In genomic region chr14:79841433-79841832, GRCh38 we compare ENCODE assay signal across 29 cellular contexts.
"Had no signal": no experiment of that assay in that cellular context is flagged by ENCODE, and none has a peak within 500 bp of the region (broad histone marks: within the 10 kb centered on the region; RNA-seq: fewer than 3 reads in every experiment).

No MANE protein-coding gene starts in this region.

- H3K4me1 ChIP-seq: SJCRH30 had no signal

- H3K27ac ChIP-seq: cardiac muscle cell, SJCRH30, SK-N-MC, WERI-Rb-1 had no signal

- ATAC-seq: activated CD8-positive, alpha-beta T cell treated with anti-CD3 and anti-CD28 coated beads for 36 hours; activated T-cell treated with anti-CD3 and anti-CD28 coated beads, Interleukin-2, amount 50 U/mL, for 72 hours; activated T-helper 17 cell treated with anti-CD3 and anti-CD28 coated beads, Interleukin-2, amount 50 U/mL, for 72 hours; Panc1 had no signal

- H3K4me1 Mint-ChIP-seq: activated naive CD8-positive, alpha-beta T cell treated with anti-CD3 and anti-CD28 coated beads for 36 hours; activated T-helper 17 cell treated with anti-CD3 and anti-CD28 coated beads, Interleukin-2, amount 50 U/mL, for 72 hours had no signal

- H3K9me3 ChIP-seq: SJCRH30 had no signal

- DNase-seq: activated CD4-positive, alpha-beta T cell treated with anti-CD3 and anti-CD28 coated beads for 1 hour; activated CD4-positive, alpha-beta T cell treated with anti-CD3 and anti-CD28 coated beads for 48 hours; activated CD4-positive, CD25-positive, alpha-beta regulatory T cell; activated CD8-positive, alpha-beta T cell treated with anti-CD3 and anti-CD28 coated beads for 36 hours; activated effector memory CD4-positive, alpha-beta T cell treated with anti-CD3 and anti-CD28 coated beads, Interleukin-2, amount 50 U/mL, for 16 hours; activated naive CD4-positive, alpha-beta T cell; activated naive CD4-positive, alpha-beta T cell treated with anti-CD3 and anti-CD28 coated beads, Interleukin-2, amount 50 U/mL, for 16 hours; activated naive CD8-positive, alpha-beta T cell treated with anti-CD3 and anti-CD28 coated beads for 36 hours; activated T-cell treated with anti-CD3 and anti-CD28 coated beads, Interleukin-2, amount 50 U/mL, for 1 hour; activated T-cell treated with anti-CD3 and anti-CD28 coated beads, Interleukin-2, amount 50 U/mL, for 72 hours; amniotic stem cell; aorta; Karpas-422; NCI-H1105; NCI-H1417 treated with DMSO at 0.1 percent for 48 hours; NCI-H187 treated with DMSO at 0.1 percent for 48 hours; NCI-H2081; NCI-H2171 treated with DMSO at 0.1 percent for 48 hours; NCI-H2227 treated with DMSO at 0.1 percent for 48 hours; NCI-H446; NCI-H524 treated with DMSO at 0.1 percent for 48 hours; SHP77; SJCRH30; T1000; WERI-Rb-1 had no signal

- H3K27me3 Mint-ChIP-seq: activated CD8-positive, alpha-beta T cell treated with anti-CD3 and anti-CD28 coated beads for 36 hours; activated naive CD8-positive, alpha-beta T cell treated with anti-CD3 and anti-CD28 coated beads for 36 hours; activated T-helper 17 cell treated with anti-CD3 and anti-CD28 coated beads, Interleukin-2, amount 50 U/mL, for 72 hours had no signal

- H3K4me3 Mint-ChIP-seq: activated CD8-positive, alpha-beta T cell treated with anti-CD3 and anti-CD28 coated beads for 36 hours; activated naive CD8-positive, alpha-beta T cell treated with anti-CD3 and anti-CD28 coated beads for 36 hours; activated T-cell treated with anti-CD3 and anti-CD28 coated beads, Interleukin-2, amount 50 U/mL, for 72 hours; activated T-helper 17 cell treated with anti-CD3 and anti-CD28 coated beads, Interleukin-2, amount 50 U/mL, for 72 hours had no signal

- H3K27ac Mint-ChIP-seq: activated CD8-positive, alpha-beta T cell treated with anti-CD3 and anti-CD28 coated beads for 36 hours; activated naive CD8-positive, alpha-beta T cell treated with anti-CD3 and anti-CD28 coated beads for 36 hours; activated T-cell treated with anti-CD3 and anti-CD28 coated beads, Interleukin-2, amount 50 U/mL, for 72 hours; activated T-helper 17 cell treated with anti-CD3 and anti-CD28 coated beads, Interleukin-2, amount 50 U/mL, for 72 hours had no signal

- H3K4me3 ChIP-seq: cardiac muscle cell, SJCRH30, SK-N-MC had no signal

- H3K36me3 ChIP-seq: cardiac muscle cell, SJCRH30, WERI-Rb-1 had no signal

- H3K9me3 Mint-ChIP-seq: activated CD8-positive, alpha-beta T cell treated with anti-CD3 and anti-CD28 coated beads for 36 hours had no signal

- H3K27me3 ChIP-seq: SJCRH30 had no signal

- H3K36me3 Mint-ChIP-seq: activated naive CD8-positive, alpha-beta T cell treated with anti-CD3 and anti-CD28 coated beads for 36 hours had no signal
